Comparison of ENCODE assay signal across 10 cellular contexts in genomic region chr12:28583771-28584261, GRCh38.
DNase-seq lines count a peak whose midpoint lies in the region; TF ChIP-seq lines count a peak whose summit lies in the region.
"Had no signal": no experiment of that assay in that cellular context is flagged by ENCODE, and none has a peak within 500 bp of the region (broad histone marks: within the 10 kb centered on the region; RNA-seq: fewer than 3 reads in every experiment).

No MANE protein-coding gene starts in this region.

- H3K4me1 ChIP-seq in breast epithelium, result no peaks in the 10 kb centered on the region

- no peaks in the 10 kb centered on the region for H3K36me3 Mint-ChIP-seq in MCF 10A (ENCODE audit: insufficient read depth, unreplicated experiment)

- H3K27ac ChIP-seq in breast epithelium (no peak overlapping the region), brain microvascular endothelial cell (no peak overlapping the region), coronary artery (no peak overlapping the region)

- no peak overlapping the region for H3K4me3 Mint-ChIP-seq in MCF 10A (ENCODE audit: unreplicated experiment)

- peak; percentile 17 for DNase-seq in MCF 10A (ENCODE audit: unreplicated experiment)
- no peak for DNase-seq in breast epithelium (ENCODE audit: low spot score in 2 of 2)
- DNase-seq in NOMO-1 treated with dmso at 0.1 percent for 144 hours (lab: John Stamatoyannopoulos, UW; ENCODE audit: unreplicated experiment), result peak; percentile 46
- DNase-seq in brain microvascular endothelial cell, result no peak
- peak; percentile 78 for DNase-seq in stromal cell of bone marrow (ENCODE audit: low read depth)
- no peak for DNase-seq in coronary artery (ENCODE audit: low spot score)
- no peak for DNase-seq in D341Med (ENCODE audit: low spot score)
- DNase-seq in activated naive CD4-positive, alpha-beta T cell treated with Interleukin-2 at 50 U/mL for 16 hours, result no peak
- DNase-seq: C1 segment of cervical spinal cord had no signal

- TF ChIP-seq POLR2A in breast epithelium (IDR thresholded peaks at IDR 0.05), result no peak

- H3K9me3 ChIP-seq in breast epithelium, result no peaks in the 10 kb centered on the region

- POLR2A ChIA-PET in MCF 10A (lab: Yijun Ruan, JAX), result interaction anchor here (0.6 kb wide), 1 partner anchor 352 kb away, joined by 4 read pairs; no protein-coding TSS in a partner anchor

- H3K36me3 ChIP-seq in breast epithelium (no peaks in the 10 kb centered on the region), brain microvascular endothelial cell (replicated peaks) (no peaks in the 10 kb centered on the region)

- no TSS peak for BruUV-seq in MCF 10A (replicated peaks; lab: Mats Ljungman, UMichigan)

- in situ Hi-C loops in brain microvascular endothelial cell (cut with HindIII; ENCODE audit: low pct_ligation_motif_present, low sequenced_read_pairs), result no loop called here

- H3K27me3 Mint-ChIP-seq in MCF 10A (ENCODE audit: insufficient read depth, unreplicated experiment), result no peaks in the 10 kb centered on the region
- H3K27me3 Mint-ChIP-seq: progenitor cell of endocrine pancreas had no signal

- no peaks in the 10 kb centered on the region for H3K4me1 Mint-ChIP-seq in MCF 10A (ENCODE audit: insufficient read depth, unreplicated experiment)

- H3K9me3 Mint-ChIP-seq in MCF 10A (ENCODE audit: unreplicated experiment), result no peaks in the 10 kb centered on the region

- H3K4me3 ChIP-seq in breast epithelium (no peak overlapping the region), brain microvascular endothelial cell (ENCODE audit: low read depth, low read length) (no peak overlapping the region), coronary artery (no peak overlapping the region)

- TF ChIP-seq CTCF in MCF 10A (IDR thresholded peaks at IDR 0.05; ENCODE audit: unreplicated experiment) (no peak), breast epithelium (IDR thresholded peaks at IDR 0.05) (no peak), brain microvascular endothelial cell (IDR thresholded peaks at IDR 0.05; ENCODE audit: low read depth, low read length, missing control alignments) (peak; percentile 48), coronary artery (IDR thresholded peaks at IDR 0.05) (no peak)

- CTCF ChIA-PET in MCF 10A (lab: Yijun Ruan, JAX), result interaction anchor here (0.7 to 1.0 kb wide), 2 partner anchors 9 to 289 kb away, joined by 4 to 5 read pairs; no protein-coding TSS in a partner anchor

- H3K27ac Mint-ChIP-seq in MCF 10A (ENCODE audit: low read depth, unreplicated experiment), result no peak overlapping the region
- H3K27ac Mint-ChIP-seq: progenitor cell of endocrine pancreas had no signal

- intact Hi-C loops in MCF 10A (cut with micrococcal nuclease) (no loop called here), breast epithelium (cut with DNase I; ENCODE audit: low total_unique reads) (no loop called here)

- H3K27me3 ChIP-seq in breast epithelium (no peaks in the 10 kb centered on the region), brain microvascular endothelial cell (replicated peaks) (no peaks in the 10 kb centered on the region)

Comparison
In these comparisons a context has a peak if more than half of its experiments do, and no peak if none do; other contexts are left out.
1. DNase-seq: peak in MCF 10A (single experiment), NOMO-1 treated with dmso at 0.1 percent for 144 hours (single experiment) and stromal cell of bone marrow (single experiment); none in breast epithelium (0 of 2), brain microvascular endothelial cell (single experiment), coronary artery (single experiment), D341Med (single experiment) and activated naive CD4-positive, alpha-beta T cell treated with Interleukin-2 at 50 U/mL for 16 hours (single experiment).